Comparison of ENCODE assay signal across 30 cellular contexts in genomic region chr2:19416083-19416482, GRCh38. TPM values are rescaled to one million over a fixed set of nuclear protein-coding genes. Genes with fewer than 3 reads are reported as not detected.
"Had no signal": no experiment of that assay in that cellular context is flagged by ENCODE, and none has a peak within 500 bp of the region (broad histone marks: within the 10 kb centered on the region; RNA-seq: fewer than 3 reads in every experiment).

No MANE protein-coding gene starts in this region.

- H3K4me2 ChIP-seq: neural progenitor cell, smooth muscle cell had no signal

- H2AFZ ChIP-seq: neural progenitor cell, parathyroid adenoma had no signal

- H3K4me1 ChIP-seq: neural progenitor cell, parathyroid adenoma, psoas muscle, spleen, thyroid gland, tibial nerve, upper lobe of left lung, vagina had no signal

- H3K36me3 Mint-ChIP-seq: naive thymus-derived CD8-positive, alpha-beta T cell; natural killer cell treated with Interleukin-12 subunit alpha and Interleukin-12 subunit beta and Interleukin-15 and Interleukin-18, amount 100 ng/mL, for 72 hours; neural progenitor cell; stimulated activated memory B cell treated with anti-CD40 and anti-IgM and Interleukin-4, amounts not matched to agents 10 μg/mL and 1 μg/mL and 100 μg/mL, for 72 hours had no signal

- H3K4me1 Mint-ChIP-seq: stimulated activated memory B cell treated with anti-CD40 and anti-IgM and Interleukin-4, amounts not matched to agents 10 μg/mL and 1 μg/mL and 100 μg/mL, for 72 hours; stimulated activated naive CD8-positive, alpha-beta T cell treated with anti-CD3 and anti-CD28 coated beads, Interleukin-15, amount 100 ng/mL, for 72 hours had no signal

- DNase-seq: naive thymus-derived CD8-positive, alpha-beta T cell; occipital lobe; posterior cingulate gyrus; psoas muscle; spleen; stimulated activated CD4-positive, alpha-beta T cell treated with anti-CD3 and anti-CD28 coated beads, Interleukin-12 subunit alpha, Interleukin-12 subunit beta, amount 100 ng/mL, for 4 hours; stimulated activated CD4-positive, alpha-beta T cell treated with anti-CD3 and anti-CD28 coated beads, Interleukin-1b, Interleukin-23, amount 100 ng/mL, for 48 hours; stimulated activated CD4-positive, alpha-beta T cell treated with anti-CD3 and anti-CD28 coated beads, Interleukin-4, amount 100 ng/mL, for 1 hour; stimulated activated CD4-positive, alpha-beta T cell treated with anti-CD3 and anti-CD28 coated beads, Interleukin-4, amount 100 ng/mL, for 4 hours; stimulated activated CD8-positive, alpha-beta memory T cell treated with anti-CD3 and anti-CD28 coated beads, Interleukin-4, amount 100 ng/mL, for 48 hours; stimulated activated naive CD4-positive, alpha-beta T cell; stimulated activated naive CD8-positive, alpha-beta T cell treated with anti-CD3 and anti-CD28 coated beads, Interleukin-15, amount 100 ng/mL, for 72 hours; stimulated activated naive CD8-positive, alpha-beta T cell treated with anti-CD3 and anti-CD28 coated beads, Interleukin-15, Interleukin-2, amounts not matched to agents 100 U/mL and 50 U/mL, for 24 hours; substantia nigra; thyroid gland; trophoblast cell; upper lobe of left lung had no signal

- ATAC-seq: naive thymus-derived CD8-positive, alpha-beta T cell; natural killer cell treated with Interleukin-12 subunit alpha and Interleukin-12 subunit beta and Interleukin-15 and Interleukin-18, amount 100 ng/mL, for 72 hours; psoas muscle; sciatic nerve; stimulated activated memory B cell treated with anti-CD40 and anti-IgM and Interleukin-4, amounts not matched to agents 10 μg/mL and 1 μg/mL and 100 μg/mL, for 72 hours; stimulated activated naive CD8-positive, alpha-beta T cell treated with anti-CD3 and anti-CD28 coated beads, Interleukin-15, amount 100 ng/mL, for 72 hours; stimulated activated naive CD8-positive, alpha-beta T cell treated with anti-CD3 and anti-CD28 coated beads, Interleukin-15, Interleukin-2, amounts not matched to agents 100 U/mL and 50 U/mL, for 24 hours had no signal

- H3K27me3 ChIP-seq: neural progenitor cell, ovary, thyroid gland, tibial nerve, upper lobe of left lung, vagina had no signal

- H3K27ac Mint-ChIP-seq: natural killer cell treated with Interleukin-12 subunit alpha and Interleukin-12 subunit beta and Interleukin-15 and Interleukin-18, amount 100 ng/mL, for 72 hours; neural progenitor cell; progenitor cell of endocrine pancreas; stimulated activated memory B cell treated with anti-CD40 and anti-IgM and Interleukin-4, amounts not matched to agents 10 μg/mL and 1 μg/mL and 100 μg/mL, for 72 hours; stimulated activated naive CD8-positive, alpha-beta T cell treated with anti-CD3 and anti-CD28 coated beads, Interleukin-15, amount 100 ng/mL, for 72 hours had no signal

- H3K36me3 ChIP-seq: neural progenitor cell, ovary, spleen, thoracic aorta, thyroid gland, tibial nerve, upper lobe of left lung, vagina had no signal

- H3K27me3 Mint-ChIP-seq: progenitor cell of endocrine pancreas had no signal

- H3K79me2 ChIP-seq: parathyroid adenoma had no signal

- H3K4me3 Mint-ChIP-seq: naive thymus-derived CD8-positive, alpha-beta T cell; natural killer cell treated with Interleukin-12 subunit alpha and Interleukin-12 subunit beta and Interleukin-15 and Interleukin-18, amount 100 ng/mL, for 72 hours; neural progenitor cell; stimulated activated memory B cell treated with anti-CD40 and anti-IgM and Interleukin-4, amounts not matched to agents 10 μg/mL and 1 μg/mL and 100 μg/mL, for 72 hours; stimulated activated naive CD8-positive, alpha-beta T cell treated with anti-CD3 and anti-CD28 coated beads, Interleukin-15, amount 100 ng/mL, for 72 hours had no signal

- H3K9me3 ChIP-seq: ovary, psoas muscle, thyroid gland, upper lobe of left lung, vagina had no signal

- H3K27ac ChIP-seq: neural progenitor cell, ovary, parathyroid adenoma, psoas muscle, skin epidermis, spleen, thoracic aorta, thyroid gland, tibial nerve, upper lobe of left lung, vagina had no signal

- H3K4me3 ChIP-seq: neural progenitor cell, ovary, psoas muscle, skin epidermis, smooth muscle cell, spleen, thoracic aorta, thyroid gland, tibial nerve, upper lobe of left lung, vagina had no signal

- H3K9ac ChIP-seq: neural progenitor cell, parathyroid adenoma had no signal

RNA-seq across cellular contexts. Expression of gene OSR1, which starts 57.7 kb away (rescaled TPM):
- total RNA-seq: naive thymus-derived CD8-positive, alpha-beta T cell; natural killer cell treated with Interleukin-12 subunit alpha and Interleukin-12 subunit beta and Interleukin-15 and Interleukin-18, amount 100 ng/mL, for 72 hours had no signal
- polyA plus RNA-seq: naive thymus-derived CD8-positive, alpha-beta T cell; neural cell had no signal
